23 cellular contexts compared by ENCODE assay signal in the genomic region with DNA sequence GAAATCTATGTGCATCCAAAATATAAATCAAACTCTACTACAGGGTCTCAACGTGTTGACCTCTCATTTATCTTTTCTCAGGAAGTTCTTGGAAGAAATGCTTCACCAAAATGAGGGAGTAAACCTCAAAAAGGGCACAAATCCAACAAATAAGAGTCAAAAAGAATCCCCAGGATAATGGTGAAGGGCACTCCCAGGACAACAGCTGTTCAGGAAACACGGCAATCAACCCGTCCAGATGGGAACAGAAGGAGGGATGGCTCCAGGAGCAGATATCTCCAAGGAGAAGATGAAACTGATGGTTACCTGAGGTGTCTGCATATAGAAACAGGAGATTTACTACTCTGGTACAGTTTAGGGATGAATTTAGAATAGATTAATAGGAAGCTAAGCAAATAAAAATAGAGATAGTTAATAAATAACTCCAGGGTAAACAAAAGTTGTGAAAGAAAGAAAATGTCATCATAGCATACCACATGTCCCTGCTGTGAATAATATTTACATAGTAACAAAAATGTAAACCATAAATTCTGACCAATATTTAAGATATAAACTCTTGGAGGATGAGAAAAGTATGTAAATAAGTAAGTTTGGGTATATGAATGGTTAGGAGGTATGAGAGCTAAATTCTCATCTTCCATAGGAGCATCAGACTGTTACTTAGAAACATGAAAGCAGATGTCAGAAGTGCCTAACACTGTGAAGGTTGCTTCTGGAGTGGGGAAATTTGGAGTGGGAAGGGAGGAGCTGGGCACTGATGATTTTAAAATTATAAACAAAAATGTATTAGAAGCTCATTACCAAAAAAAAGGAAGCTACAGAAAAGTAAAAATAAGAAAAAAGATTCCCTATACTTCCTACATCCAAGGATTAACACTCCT.
"Had no signal": no experiment of that assay in that cellular context is flagged by ENCODE, and none has a peak within 500 bp of the region (broad histone marks: within the 10 kb centered on the region; RNA-seq: fewer than 3 reads in every experiment).

No MANE protein-coding gene starts in this region.

- FAIRE-seq: endometrium had no signal

- H3K4me3 ChIP-seq: cardiac muscle cell, lower lobe of right lung, testis, upper lobe of left lung had no signal

- ATAC-seq: activated CD4-positive, CD25-positive, alpha-beta regulatory T cell treated with anti-CD3 and anti-CD28 coated beads, Interleukin-2, amount 50 U/mL, for 24 hours; activated CD8-positive, alpha-beta T cell treated with anti-CD3 and anti-CD28 coated beads for 36 hours; activated naive CD8-positive, alpha-beta T cell treated with anti-CD3 and anti-CD28 coated beads, Interleukin-2, amount 50 U/mL, for 24 hours; left cardiac atrium; lower lobe of right lung; stimulated activated naive B cell treated with anti-CD40 and anti-IgM and Interleukin-4, amounts not matched to agents 10 μg/mL and 1 μg/mL and 100 μg/mL, for 72 hours had no signal

- H3K27me3 ChIP-seq: cardiac muscle cell, testis, upper lobe of left lung had no signal

- H3K9me3 ChIP-seq: testis had no signal

- H3K36me3 ChIP-seq: cardiac muscle cell, lower lobe of right lung, upper lobe of left lung had no signal

- DNase-seq: activated CD4-positive, alpha-beta T cell treated with anti-CD3 and anti-CD28 coated beads, Interleukin-2, amount 10 ng/mL, durations not matched to agents 7 days and 5 days; activated CD8-positive, alpha-beta T cell treated with anti-CD3 and anti-CD28 coated beads for 36 hours; activated gamma-delta T cell; activated naive CD4-positive, alpha-beta T cell treated with anti-CD3 and anti-CD28 coated beads, Interleukin-2, amount 50 U/mL, for 16 hours; activated naive CD8-positive, alpha-beta T cell treated with anti-CD3 and anti-CD28 coated beads, Interleukin-2, amount 50 U/mL, for 24 hours; cortex of kidney; foreskin melanocyte; hypothalamus; islet precursor cell; left cardiac atrium; lower lobe of right lung; naive B cell; occipital lobe; retina; stimulated activated CD4-positive, alpha-beta T cell treated with anti-CD3 and anti-CD28 coated beads, Interleukin-2, amount 100 ng/mL, for 48 hours; stimulated activated CD8-positive, alpha-beta memory T cell treated with anti-CD3 and anti-CD28 coated beads, Interleukin-4, amount 100 ng/mL, for 48 hours; stimulated activated naive B cell treated with anti-CD40 and anti-IgM and Interleukin-4, amounts not matched to agents 10 μg/mL and 1 μg/mL and 100 μg/mL, for 72 hours; testis; upper lobe of left lung had no signal

- H3K27ac ChIP-seq: cardiac muscle cell, lower lobe of right lung, testis, upper lobe of left lung, VCaP had no signal

- H3K4me1 ChIP-seq: lower lobe of right lung, testis had no signal
